Comparison of ENCODE assay signal across 28 cellular contexts in genomic region chr9:22976454-22976853, GRCh38.
DNase-seq lines count a peak whose midpoint lies in the region; ATAC-seq and TF ChIP-seq lines count a peak whose summit lies in the region.
"Had no signal": no experiment of that assay in that cellular context is flagged by ENCODE, and none has a peak within 500 bp of the region (broad histone marks: within the 10 kb centered on the region; RNA-seq: fewer than 3 reads in every experiment).

No MANE protein-coding gene starts in this region.

- CTCF ChIA-PET in AG04449 (lab: Yijun Ruan, JAX) (no interaction called here), MCF 10A (lab: Yijun Ruan, JAX) (no interaction called here)

- TF ChIP-seq CTCF in AG04449 (IDR thresholded peaks at IDR 0.05; ENCODE audit: insufficient read depth, low read length, missing control alignments): no peak
- no peak for TF ChIP-seq CTCF in HFFc6 (IDR thresholded peaks at IDR 0.05)
- TF ChIP-seq CTCF in fibroblast of pulmonary artery (IDR thresholded peaks at IDR 0.05; ENCODE audit: low read length, missing control alignments): no peak
- no peak for TF ChIP-seq CTCF in MCF 10A (IDR thresholded peaks at IDR 0.05; ENCODE audit: unreplicated experiment)

- H3K27me3 Mint-ChIP-seq in HFFc6 (ENCODE audit: insufficient read depth) (no peaks in the 10 kb centered on the region; the same call in 1 of the 2 replicates), MCF 10A (ENCODE audit: insufficient read depth, unreplicated experiment) (peaks cover 42% of the 10 kb centered on the region)
- H3K27me3 Mint-ChIP-seq: activated T-helper 17 cell treated with anti-CD3 and anti-CD28 coated beads, Interleukin-2, amount 50 U/mL, for 72 hours had no signal

- ATAC-seq in GM21367 (IDR thresholded peaks at IDR 0.05; ENCODE audit: unreplicated experiment): no peak
- ATAC-seq: activated T-helper 17 cell treated with anti-CD3 and anti-CD28 coated beads, Interleukin-2, amount 50 U/mL, for 72 hours; left cardiac atrium had no signal

- no peaks in the 10 kb centered on the region; the same call in 1 of the 2 replicates for H3K9me3 Mint-ChIP-seq in HFFc6
- no peaks in the 10 kb centered on the region for H3K9me3 Mint-ChIP-seq in MCF 10A (ENCODE audit: unreplicated experiment)
- H3K9me3 Mint-ChIP-seq: activated T-helper 17 cell treated with anti-CD3 and anti-CD28 coated beads, Interleukin-2, amount 50 U/mL, for 72 hours; nephron had no signal

- H3K4me1 Mint-ChIP-seq in HFFc6 (ENCODE audit: low read depth): peaks cover 35% of the 10 kb centered on the region
- H3K4me1 Mint-ChIP-seq in MCF 10A (ENCODE audit: insufficient read depth, unreplicated experiment): no peaks in the 10 kb centered on the region
- H3K4me1 Mint-ChIP-seq: activated T-helper 17 cell treated with anti-CD3 and anti-CD28 coated beads, Interleukin-2, amount 50 U/mL, for 72 hours; nephron had no signal

- no peak overlapping the region for H3K4me3 ChIP-seq in AG04449 (ENCODE audit: low read depth, low read length)
- H3K4me3 ChIP-seq in fibroblast of pulmonary artery (replicated peaks; ENCODE audit: low read depth, low read length): no peak overlapping the region
- H3K4me3 ChIP-seq: ascending aorta; BLaER1 treated with 17β-estradiol and CSF1 and Interleukin-3, amounts not matched to agents 10 nM and 100 nM; ovary; stomach; tibial nerve had no signal

- no TSS peak for BruUV-seq in MCF 10A (replicated peaks; lab: Mats Ljungman, UMichigan)

- intact Hi-C loops in MCF 10A (cut with micrococcal nuclease): no loop called here

- POLR2A ChIA-PET in AG04449 (lab: Yijun Ruan, JAX) (no interaction called here), MCF 10A (lab: Yijun Ruan, JAX) (interaction anchor here (0.7 kb wide), 1 partner anchor 10 kb away, joined by 3 read pairs; no protein-coding TSS in a partner anchor)

- DNase-seq in AG04449 (ENCODE audit: low read depth, low spot score): peak; percentile 4
- peak; percentile 50 for DNase-seq in HFFc6
- peak; percentile 2 for DNase-seq in amniotic stem cell (lab: John Stamatoyannopoulos, UW)
- peak; percentile 0 for DNase-seq in fibroblast of pulmonary artery (ENCODE audit: low read depth)
- DNase-seq in KG1 (lab: John Stamatoyannopoulos, UW): no peak
- no peak for DNase-seq in MCF 10A (ENCODE audit: unreplicated experiment)
- DNase-seq in NCI-H2081 treated with DMSO at 0.1 percent for 48 hours (lab: John Stamatoyannopoulos, UW): no peak
- DNase-seq: activated CD4-positive, alpha-beta T cell treated with anti-CD3 and anti-CD28 coated beads, Interleukin-2, amount 50 U/mL, for 4 hours; activated CD8-positive, alpha-beta memory T cell treated with anti-CD3 and anti-CD28 coated beads, Interleukin-2, amount 50 U/mL, for 4 hours; activated naive CD4-positive, alpha-beta T cell treated with anti-CD3 and anti-CD28 coated beads, Interleukin-2, amount 50 U/mL, for 16 hours; central memory CD4-positive, alpha-beta T cell; DMS53; GDM1; left cardiac atrium; NCI-H1105 treated with DMSO at 0.1 percent for 48 hours; NCI-H2029; NCI-H69; ovary; RPMI8226; stimulated activated CD4-positive, alpha-beta T cell treated with anti-CD3 and anti-CD28 coated beads, Interleukin-2, amount 100 ng/mL, for 24 hours; stomach had no signal

- H3K4me3 Mint-ChIP-seq in HFFc6 (no peak overlapping the region), MCF 10A (ENCODE audit: unreplicated experiment) (no peak overlapping the region)
- H3K4me3 Mint-ChIP-seq: activated T-helper 17 cell treated with anti-CD3 and anti-CD28 coated beads, Interleukin-2, amount 50 U/mL, for 72 hours; nephron; T-helper 1 cell treated with Interleukin-12 subunit alpha and Interleukin-12 subunit beta and Interleukin-4 antibody, amounts not matched to agents 30 μg/mL and 1 μg/mL, for 36 hours had no signal

- H3K27ac Mint-ChIP-seq in HFFc6 (no peak overlapping the region), MCF 10A (ENCODE audit: low read depth, unreplicated experiment) (no peak overlapping the region)
- H3K27ac Mint-ChIP-seq: activated T-helper 17 cell treated with anti-CD3 and anti-CD28 coated beads, Interleukin-2, amount 50 U/mL, for 72 hours; nephron; T-helper 1 cell treated with Interleukin-12 subunit alpha and Interleukin-12 subunit beta and Interleukin-4 antibody, amounts not matched to agents 30 μg/mL and 1 μg/mL, for 36 hours had no signal

- H3K36me3 Mint-ChIP-seq in HFFc6 (ENCODE audit: low read depth): no peaks in the 10 kb centered on the region
- H3K36me3 Mint-ChIP-seq in MCF 10A (ENCODE audit: insufficient read depth, unreplicated experiment): no peaks in the 10 kb centered on the region

Comparison
In these comparisons a context has a peak if more than half of its experiments do, and no peak if none do; other contexts are left out.
1. DNase-seq: peak in AG04449 (single experiment), HFFc6 (single experiment), amniotic stem cell (single experiment) and fibroblast of pulmonary artery (single experiment); none in KG1 (single experiment), MCF 10A (single experiment) and NCI-H2081 treated with DMSO at 0.1 percent for 48 hours (single experiment).